20 cellular contexts compared by ENCODE assay signal in genomic region chrX:1153940-1154339, GRCh38. TPM values are rescaled to one million over a fixed set of nuclear protein-coding genes. Genes with fewer than 3 reads are reported as not detected.
DNase-seq lines count a peak whose midpoint lies in the region; ATAC-seq and TF ChIP-seq lines count a peak whose summit lies in the region.
"Had no signal": no experiment of that assay in that cellular context is flagged by ENCODE, and none has a peak within 500 bp of the region (broad histone marks: within the 10 kb centered on the region; RNA-seq: fewer than 3 reads in every experiment).

No MANE protein-coding gene starts in this region.

- H3K9me3 ChIP-seq in SJSA1 (replicated peaks) (no peaks in the 10 kb centered on the region), MG63 (no peaks in the 10 kb centered on the region; the same call in 1 of the 2 replicates), T-helper 17 cell (ENCODE audit: control insufficient read depth, low read length, poor library complexity, severe bottlenecking) (no peaks in the 10 kb centered on the region)

- DNase-seq in EH (ENCODE audit: low read depth) (peak; percentile 85), HFF-Myc (ENCODE audit: extremely low read depth, low read depth) (peak; percentile 45), SJSA1 (ENCODE audit: low read depth in 1 of 2, low spot score in 2 of 2) (peak; percentile 23 to 29), mesothelial cell of epicardium (ENCODE audit: low spot score in 2 of 2, unreplicated experiment in 2 of 2) (no peak), MG63 (no peak), T-helper 17 cell (no peak)
- DNase-seq: CD4-positive, alpha-beta T cell; GF-D8; GOT3; NCI-H1092; NCI-H1694; NCI-H2107; NCI-H2227 treated with DMSO at 0.1 percent for 48 hours; NCI-H524; Right ventricle myocardium superior; T-helper 2 cell had no signal

- no peak overlapping the region for H3K4me3 ChIP-seq in HFF-Myc (replicated peaks; ENCODE audit: low read depth, low read length)
- H3K4me3 ChIP-seq in SJSA1, result no peak overlapping the region
- no peak overlapping the region for H3K4me3 ChIP-seq in MG63
- H3K4me3 ChIP-seq: K562 had no signal

- no peaks in the 10 kb centered on the region for H3K36me3 ChIP-seq in SJSA1
- no peaks in the 10 kb centered on the region for H3K36me3 ChIP-seq in MG63

- no peaks in the 10 kb centered on the region for H3K9me3 Mint-ChIP-seq in mesothelial cell of epicardium
- H3K9me3 Mint-ChIP-seq: CD4-positive, alpha-beta T cell had no signal

- H3K4me3 Mint-ChIP-seq in mesothelial cell of epicardium (no peak overlapping the region), T-helper 17 cell (no peak overlapping the region)
- H3K4me3 Mint-ChIP-seq: B cell; CD4-positive, alpha-beta T cell had no signal

- no peaks in the 10 kb centered on the region for H3K4me1 ChIP-seq in SJSA1 (replicated peaks)

- H3K36me3 Mint-ChIP-seq in mesothelial cell of epicardium, result no peaks in the 10 kb centered on the region
- H3K36me3 Mint-ChIP-seq in T-helper 17 cell (ENCODE audit: low read depth), result peaks cover 2% of the 10 kb centered on the region

- TF ChIP-seq CTCF in HFF-Myc (IDR thresholded peaks at IDR 0.05; ENCODE audit: low read depth, low read length, missing control alignments) (no peak), mesothelial cell of epicardium (IDR thresholded peaks at IDR 0.05; ENCODE audit: unreplicated experiment) (no peak)

- H3K4me1 Mint-ChIP-seq in mesothelial cell of epicardium, result peaks cover 3% of the 10 kb centered on the region
- H3K4me1 Mint-ChIP-seq in T-helper 17 cell, result no peaks in the 10 kb centered on the region
- H3K4me1 Mint-ChIP-seq: B cell had no signal

- ATAC-seq in T-helper 17 cell (no peak), HG02610 (IDR thresholded peaks at IDR 0.05; ENCODE audit: unreplicated experiment) (no peak)
- ATAC-seq: K562, SK-N-SH treated with all-trans-retinoic acid at 6 μM for 48 hours had no signal

- H3K27me3 ChIP-seq in SJSA1 (replicated peaks) (no peaks in the 10 kb centered on the region), MG63 (no peaks in the 10 kb centered on the region; the same call in 1 of the 2 replicates)

- no peak overlapping the region for H3K27ac ChIP-seq in SJSA1

- H3K27ac Mint-ChIP-seq in mesothelial cell of epicardium (peak overlapping the region; percentile 30), T-helper 17 cell (no peak overlapping the region)
- H3K27ac Mint-ChIP-seq: B cell; CD4-positive, alpha-beta T cell had no signal

- H3K27me3 Mint-ChIP-seq in mesothelial cell of epicardium (ENCODE audit: low read depth) (peaks cover 13% of the 10 kb centered on the region), T-helper 17 cell (peaks cover 5% of the 10 kb centered on the region)
- H3K27me3 Mint-ChIP-seq: B cell had no signal

RNA-seq across cellular contexts. Expression of gene CRLF2, which starts 58.5 kb away (rescaled TPM):
- not detected in 2 replicates for total RNA-seq in SJSA1 (2014; rRNA removed; shearing (Covaris generic))
- total RNA-seq in mesothelial cell of epicardium (not detected in 3 replicates), T-helper 17 cell (under 1 TPM; 0.26 to 0.40 TPM)
- total RNA-seq in MG63 (2014; rRNA removed; shearing (Covaris generic); ENCODE audit: low replicate concordance), result 0.59 and 1.7 TPM in 2 replicates
- total RNA-seq: B cell, K562, Right ventricle myocardium superior had no signal

Comparison
In these comparisons a context has a peak if more than half of its experiments do, and no peak if none do; other contexts are left out.
1. DNase-seq: peak in EH (single experiment), HFF-Myc (single experiment) and SJSA1 (2 of 2); none in mesothelial cell of epicardium (0 of 2), MG63 (single experiment) and T-helper 17 cell (0 of 3).